ENCODE assay signal across 14 cellular contexts in the genomic region with DNA sequence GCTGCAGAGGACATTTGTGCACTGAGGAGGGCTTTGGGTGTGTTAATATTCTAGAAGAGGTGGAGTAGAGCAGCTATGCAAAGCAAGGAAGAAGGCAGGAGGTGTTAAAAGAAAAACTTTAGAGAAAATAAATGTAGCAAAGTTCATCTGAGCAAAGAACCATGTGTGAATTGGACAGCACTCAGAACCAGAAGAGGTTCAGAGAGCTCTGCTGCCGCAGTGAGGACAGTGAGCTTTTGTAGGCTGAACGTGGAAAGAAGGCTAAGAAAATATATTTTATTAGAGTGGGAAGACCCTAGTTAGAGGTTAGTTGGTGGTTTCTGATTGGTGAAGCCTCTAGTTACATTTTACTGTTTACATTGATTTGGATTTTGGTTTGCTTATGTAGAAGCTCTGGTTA.
"Had no signal": no experiment of that assay in that cellular context is flagged by ENCODE, and none has a peak within 500 bp of the region (broad histone marks: within the 10 kb centered on the region; RNA-seq: fewer than 3 reads in every experiment).

No MANE protein-coding gene starts in this region.

- DNase-seq: activated CD4-positive, alpha-beta T cell treated with anti-CD3 and anti-CD28 coated beads, Interleukin-2, amount 50 U/mL, for 1 hour; activated effector memory CD4-positive, alpha-beta T cell treated with anti-CD3 and anti-CD28 coated beads, Interleukin-2, amount 50 U/mL, for 16 hours; activated naive CD8-positive, alpha-beta T cell treated with anti-CD3 and anti-CD28 coated beads, Interleukin-2, amount 10 ng/mL, durations not matched to agents 7 days and 5 days; activated T-cell treated with anti-CD3 and anti-CD28 coated beads, Interleukin-2, amount 50 U/mL, for 48 hours; left colon; mucosa of descending colon; naive thymus-derived CD8-positive, alpha-beta T cell; posterior cingulate gyrus; retina; stimulated activated naive CD4-positive, alpha-beta T cell treated with Interleukin-2 at 50 U/mL for 16 hours had no signal

- H3K4me3 Mint-ChIP-seq: activated naive CD8-positive, alpha-beta T cell treated with anti-CD3 and anti-CD28 coated beads, Interleukin-2, amount 10 ng/mL, durations not matched to agents 7 days and 5 days; brain; naive thymus-derived CD8-positive, alpha-beta T cell had no signal

- H3K27ac Mint-ChIP-seq: activated naive CD8-positive, alpha-beta T cell treated with anti-CD3 and anti-CD28 coated beads, Interleukin-2, amount 10 ng/mL, durations not matched to agents 7 days and 5 days had no signal

- H3K27ac ChIP-seq: gastroesophageal sphincter, suprapubic skin had no signal

- H3K9me3 ChIP-seq: gastroesophageal sphincter, mucosa of descending colon, suprapubic skin had no signal

- ATAC-seq: activated CD4-positive, CD25-positive, alpha-beta regulatory T cell treated with anti-CD3 and anti-CD28 coated beads, Interleukin-2, amount 50 U/mL, for 24 hours; gastroesophageal sphincter; left colon; mucosa of descending colon; naive thymus-derived CD8-positive, alpha-beta T cell had no signal

- H3K27me3 Mint-ChIP-seq: activated naive CD8-positive, alpha-beta T cell treated with anti-CD3 and anti-CD28 coated beads, Interleukin-2, amount 10 ng/mL, durations not matched to agents 7 days and 5 days; brain; naive thymus-derived CD8-positive, alpha-beta T cell had no signal

- H3K36me3 ChIP-seq: suprapubic skin had no signal

- H3K4me3 ChIP-seq: gastroesophageal sphincter, mucosa of descending colon, suprapubic skin had no signal

- H3K9me3 Mint-ChIP-seq: activated naive CD8-positive, alpha-beta T cell treated with anti-CD3 and anti-CD28 coated beads, Interleukin-2, amount 10 ng/mL, durations not matched to agents 7 days and 5 days; brain; naive thymus-derived CD8-positive, alpha-beta T cell had no signal

- H3K27me3 ChIP-seq: gastroesophageal sphincter, suprapubic skin had no signal
